ENCODE assay signal across 1 cellular context in the genomic region with DNA sequence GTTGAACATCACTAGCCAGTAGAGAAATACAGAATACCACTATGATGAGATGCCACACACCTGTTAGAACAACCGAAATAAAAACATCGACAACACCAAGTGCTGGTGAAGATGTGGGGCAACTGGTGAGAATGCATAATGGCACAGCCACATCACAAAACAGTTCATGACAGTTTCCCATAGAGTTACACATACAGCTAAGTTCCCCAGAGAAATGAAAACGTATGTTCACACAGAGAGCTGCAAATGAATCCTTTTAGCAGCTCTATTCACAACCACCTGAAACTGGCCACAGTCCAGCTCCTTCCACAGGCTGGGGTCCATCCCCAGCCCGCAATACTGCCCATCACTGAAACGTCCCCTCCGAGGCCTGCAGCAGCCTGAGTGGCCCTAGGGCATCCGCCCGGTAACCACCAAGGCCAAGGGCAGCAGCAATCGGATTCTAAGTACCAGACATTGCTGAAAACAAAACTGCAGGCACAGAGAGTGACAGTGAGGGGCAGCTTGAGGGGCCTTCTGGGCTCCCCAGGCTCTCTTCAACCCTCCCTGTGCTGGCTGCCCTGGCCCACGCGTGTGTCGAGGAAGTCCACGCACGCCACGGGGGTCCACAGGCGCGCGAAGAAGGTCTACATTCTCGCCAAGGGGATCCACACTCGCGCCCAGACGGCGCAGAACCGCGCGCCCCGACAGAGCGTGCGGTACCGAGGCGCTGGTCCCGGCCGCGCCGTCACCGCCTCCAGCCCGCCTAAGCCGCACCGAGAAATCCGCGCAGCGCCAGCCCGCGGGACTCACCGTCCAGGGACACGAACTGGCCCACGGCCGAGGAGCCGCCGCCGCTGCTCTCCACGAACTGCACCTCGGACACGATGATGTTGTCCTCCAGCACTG.
TF ChIP-seq lines count a peak whose summit lies in the region.

No MANE protein-coding gene starts in this region.

TF ChIP-seq in WTC11, 78 proteins besides CTCF, POLR2A, EP300 and RAD21 (continued from another document):
- TF ChIP-seq, protein P1, sequence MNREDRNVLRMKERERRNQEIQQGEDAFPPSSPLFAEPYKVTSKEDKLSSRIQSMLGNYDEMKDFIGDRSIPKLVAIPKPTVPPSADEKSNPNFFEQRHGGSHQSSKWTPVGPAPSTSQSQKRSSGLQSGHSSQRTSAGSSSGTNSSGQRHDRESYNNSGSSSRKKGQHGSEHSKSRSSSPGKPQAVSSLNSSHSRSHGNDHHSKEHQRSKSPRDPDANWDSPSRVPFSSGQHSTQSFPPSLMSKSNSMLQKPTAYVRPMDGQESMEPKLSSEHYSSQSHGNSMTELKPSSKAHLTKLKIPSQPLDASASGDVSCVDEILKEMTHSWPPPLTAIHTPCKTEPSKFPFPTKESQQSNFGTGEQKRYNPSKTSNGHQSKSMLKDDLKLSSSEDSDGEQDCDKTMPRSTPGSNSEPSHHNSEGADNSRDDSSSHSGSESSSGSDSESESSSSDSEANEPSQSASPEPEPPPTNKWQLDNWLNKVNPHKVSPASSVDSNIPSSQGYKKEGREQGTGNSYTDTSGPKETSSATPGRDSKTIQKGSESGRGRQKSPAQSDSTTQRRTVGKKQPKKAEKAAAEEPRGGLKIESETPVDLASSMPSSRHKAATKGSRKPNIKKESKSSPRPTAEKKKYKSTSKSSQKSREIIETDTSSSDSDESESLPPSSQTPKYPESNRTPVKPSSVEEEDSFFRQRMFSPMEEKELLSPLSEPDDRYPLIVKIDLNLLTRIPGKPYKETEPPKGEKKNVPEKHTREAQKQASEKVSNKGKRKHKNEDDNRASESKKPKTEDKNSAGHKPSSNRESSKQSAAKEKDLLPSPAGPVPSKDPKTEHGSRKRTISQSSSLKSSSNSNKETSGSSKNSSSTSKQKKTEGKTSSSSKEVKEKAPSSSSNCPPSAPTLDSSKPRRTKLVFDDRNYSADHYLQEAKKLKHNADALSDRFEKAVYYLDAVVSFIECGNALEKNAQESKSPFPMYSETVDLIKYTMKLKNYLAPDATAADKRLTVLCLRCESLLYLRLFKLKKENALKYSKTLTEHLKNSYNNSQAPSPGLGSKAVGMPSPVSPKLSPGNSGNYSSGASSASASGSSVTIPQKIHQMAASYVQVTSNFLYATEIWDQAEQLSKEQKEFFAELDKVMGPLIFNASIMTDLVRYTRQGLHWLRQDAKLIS (CRISPR knock-in tag; IDR thresholded peaks at IDR 0.05; ENCODE audit: borderline replicate concordance) = no peak
- TF ChIP-seq, protein P2, sequence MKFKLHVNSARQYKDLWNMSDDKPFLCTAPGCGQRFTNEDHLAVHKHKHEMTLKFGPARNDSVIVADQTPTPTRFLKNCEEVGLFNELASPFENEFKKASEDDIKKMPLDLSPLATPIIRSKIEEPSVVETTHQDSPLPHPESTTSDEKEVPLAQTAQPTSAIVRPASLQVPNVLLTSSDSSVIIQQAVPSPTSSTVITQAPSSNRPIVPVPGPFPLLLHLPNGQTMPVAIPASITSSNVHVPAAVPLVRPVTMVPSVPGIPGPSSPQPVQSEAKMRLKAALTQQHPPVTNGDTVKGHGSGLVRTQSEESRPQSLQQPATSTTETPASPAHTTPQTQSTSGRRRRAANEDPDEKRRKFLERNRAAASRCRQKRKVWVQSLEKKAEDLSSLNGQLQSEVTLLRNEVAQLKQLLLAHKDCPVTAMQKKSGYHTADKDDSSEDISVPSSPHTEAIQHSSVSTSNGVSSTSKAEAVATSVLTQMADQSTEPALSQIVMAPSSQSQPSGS (CRISPR knock-in tag; IDR thresholded peaks at IDR 0.05; ENCODE audit: borderline replicate concordance, low read depth) = no peak
- TF ChIP-seq ZNF396 (CRISPR knock-in tag; IDR thresholded peaks at IDR 0.05; ENCODE audit: borderline replicate concordance) (no peak), SMAD4 (CRISPR knock-in tag; IDR thresholded peaks at IDR 0.05) (no peak), TEAD4 (CRISPR knock-in tag; IDR thresholded peaks at IDR 0.05) (no peak)
- TF ChIP-seq, protein P3, sequence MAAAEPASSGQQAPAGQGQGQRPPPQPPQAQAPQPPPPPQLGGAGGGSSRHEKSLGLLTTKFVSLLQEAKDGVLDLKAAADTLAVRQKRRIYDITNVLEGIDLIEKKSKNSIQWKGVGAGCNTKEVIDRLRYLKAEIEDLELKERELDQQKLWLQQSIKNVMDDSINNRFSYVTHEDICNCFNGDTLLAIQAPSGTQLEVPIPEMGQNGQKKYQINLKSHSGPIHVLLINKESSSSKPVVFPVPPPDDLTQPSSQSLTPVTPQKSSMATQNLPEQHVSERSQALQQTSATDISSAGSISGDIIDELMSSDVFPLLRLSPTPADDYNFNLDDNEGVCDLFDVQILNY (CRISPR knock-in tag; IDR thresholded peaks at IDR 0.05) = no peak
- TF ChIP-seq, protein P4, sequence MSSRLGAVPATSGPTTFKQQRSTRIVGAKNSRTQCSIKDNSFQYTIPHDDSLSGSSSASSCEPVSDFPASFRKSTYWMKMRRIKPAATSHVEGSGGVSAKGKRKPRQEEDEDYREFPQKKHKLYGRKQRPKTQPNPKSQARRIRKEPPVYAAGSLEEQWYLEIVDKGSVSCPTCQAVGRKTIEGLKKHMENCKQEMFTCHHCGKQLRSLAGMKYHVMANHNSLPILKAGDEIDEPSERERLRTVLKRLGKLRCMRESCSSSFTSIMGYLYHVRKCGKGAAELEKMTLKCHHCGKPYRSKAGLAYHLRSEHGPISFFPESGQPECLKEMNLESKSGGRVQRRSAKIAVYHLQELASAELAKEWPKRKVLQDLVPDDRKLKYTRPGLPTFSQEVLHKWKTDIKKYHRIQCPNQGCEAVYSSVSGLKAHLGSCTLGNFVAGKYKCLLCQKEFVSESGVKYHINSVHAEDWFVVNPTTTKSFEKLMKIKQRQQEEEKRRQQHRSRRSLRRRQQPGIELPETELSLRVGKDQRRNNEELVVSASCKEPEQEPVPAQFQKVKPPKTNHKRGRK (CRISPR knock-in tag; IDR thresholded peaks at IDR 0.05; ENCODE audit: borderline replicate concordance) = no peak
TF ChIP-seq in WTC11: peak in this region for 0.
